2 cellular contexts compared by ENCODE assay signal in genomic region chr10:69269761-69270160, GRCh38.
TF ChIP-seq lines count a peak whose summit lies in the region.

No MANE protein-coding gene starts in this region.

TF ChIP-seq in HepG2, 621 proteins besides CTCF, POLR2A, EP300 and RAD21:
- TF ChIP-seq ZBTB26 (CRISPR knock-in tag; IDR thresholded peaks at IDR 0.05; ENCODE audit: borderline replicate concordance) (no peak), CEBPB (IDR thresholded peaks at IDR 0.05; ENCODE audit: borderline replicate concordance, low read depth, low read length) (peak; percentile 77), THYN1 (CRISPR knock-in tag; IDR thresholded peaks at IDR 0.05; ENCODE audit: borderline replicate concordance, low read depth) (no peak), ATF7 (IDR thresholded peaks at IDR 0.05) (peak; percentile 29; the same call in 1 of the 2 replicates), ATF7 (CRISPR knock-in tag; IDR thresholded peaks at IDR 0.05) (no peak), CEBPG (CRISPR knock-in tag; IDR thresholded peaks at IDR 0.05) (peak; percentile 26; the same call in 1 of the 2 replicates), ZKSCAN5 (CRISPR knock-in tag; IDR thresholded peaks at IDR 0.05) (no peak)

TF ChIP-seq in K562, 482 proteins besides CTCF, POLR2A, EP300 and RAD21 (continues in another document):
- no peak for TF ChIP-seq ZNF318 (IDR thresholded peaks at IDR 0.05; ENCODE audit: borderline replicate concordance in 1 of 2, low read depth in 1 of 2)
- no peak for TF ChIP-seq ZFX (CRISPR knock-in tag; IDR thresholded peaks at IDR 0.05)
- no peak for TF ChIP-seq ATF1 (CRISPR knock-in tag; IDR thresholded peaks at IDR 0.05)
- TF ChIP-seq ATF1 (tag; IDR thresholded peaks at IDR 0.05): no peak
- TF ChIP-seq, protein P1, sequence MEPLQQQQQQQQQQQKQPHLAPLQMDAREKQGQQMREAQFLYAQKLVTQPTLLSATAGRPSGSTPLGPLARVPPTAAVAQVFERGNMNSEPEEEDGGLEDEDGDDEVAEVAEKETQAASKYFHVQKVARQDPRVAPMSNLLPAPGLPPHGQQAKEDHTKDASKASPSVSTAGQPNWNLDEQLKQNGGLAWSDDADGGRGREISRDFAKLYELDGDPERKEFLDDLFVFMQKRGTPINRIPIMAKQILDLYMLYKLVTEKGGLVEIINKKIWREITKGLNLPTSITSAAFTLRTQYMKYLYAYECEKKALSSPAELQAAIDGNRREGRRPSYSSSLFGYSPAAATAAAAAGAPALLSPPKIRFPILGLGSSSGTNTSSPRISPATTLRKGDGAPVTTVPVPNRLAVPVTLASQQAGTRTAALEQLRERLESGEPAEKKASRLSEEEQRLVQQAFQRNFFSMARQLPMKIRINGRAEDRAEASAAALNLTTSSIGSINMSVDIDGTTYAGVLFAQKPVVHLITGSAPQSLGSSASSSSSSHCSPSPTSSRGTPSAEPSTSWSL (CRISPR knock-in tag; IDR thresholded peaks at IDR 0.05; ENCODE audit: borderline replicate concordance): no peak
- TF ChIP-seq TSC22D4 (tag; IDR thresholded peaks at IDR 0.05): no peak
- TF ChIP-seq ZBTB11 (CRISPR knock-in tag; IDR thresholded peaks at IDR 0.05): no peak
- no peak for TF ChIP-seq ZFP36 (IDR thresholded peaks at IDR 0.05; ENCODE audit: low read depth, low read length, partially characterized antibody)
- TF ChIP-seq PTTG1 (tag; IDR thresholded peaks at IDR 0.05; ENCODE audit: low read depth): 0 out of 2 replicates have a peak, but pooled peaks have one; percentile 47
- peak; percentile 62; the same call in 1 of the 2 replicates for TF ChIP-seq JUND (IDR thresholded peaks at IDR 0.05; ENCODE audit: borderline replicate concordance, low read depth, low read length)
- TF ChIP-seq JUND (tag; IDR thresholded peaks at IDR 0.05; ENCODE audit: borderline replicate concordance, low read depth, low read length): no peak
- TF ChIP-seq NCOA4 (IDR thresholded peaks at IDR 0.05; ENCODE audit: partially characterized antibody): no peak
- TF ChIP-seq HDGF (IDR thresholded peaks at IDR 0.05): no peak
- peak; percentile 92 for TF ChIP-seq CEBPG (CRISPR knock-in tag; IDR thresholded peaks at IDR 0.05)
- TF ChIP-seq CEBPG (tag; conservative IDR thresholded peaks at IDR 0.05 in 1 of 2, IDR thresholded peaks at IDR 0.05 in 1 of 2): peak; percentile 84 to 99
- TF ChIP-seq, protein P2, sequence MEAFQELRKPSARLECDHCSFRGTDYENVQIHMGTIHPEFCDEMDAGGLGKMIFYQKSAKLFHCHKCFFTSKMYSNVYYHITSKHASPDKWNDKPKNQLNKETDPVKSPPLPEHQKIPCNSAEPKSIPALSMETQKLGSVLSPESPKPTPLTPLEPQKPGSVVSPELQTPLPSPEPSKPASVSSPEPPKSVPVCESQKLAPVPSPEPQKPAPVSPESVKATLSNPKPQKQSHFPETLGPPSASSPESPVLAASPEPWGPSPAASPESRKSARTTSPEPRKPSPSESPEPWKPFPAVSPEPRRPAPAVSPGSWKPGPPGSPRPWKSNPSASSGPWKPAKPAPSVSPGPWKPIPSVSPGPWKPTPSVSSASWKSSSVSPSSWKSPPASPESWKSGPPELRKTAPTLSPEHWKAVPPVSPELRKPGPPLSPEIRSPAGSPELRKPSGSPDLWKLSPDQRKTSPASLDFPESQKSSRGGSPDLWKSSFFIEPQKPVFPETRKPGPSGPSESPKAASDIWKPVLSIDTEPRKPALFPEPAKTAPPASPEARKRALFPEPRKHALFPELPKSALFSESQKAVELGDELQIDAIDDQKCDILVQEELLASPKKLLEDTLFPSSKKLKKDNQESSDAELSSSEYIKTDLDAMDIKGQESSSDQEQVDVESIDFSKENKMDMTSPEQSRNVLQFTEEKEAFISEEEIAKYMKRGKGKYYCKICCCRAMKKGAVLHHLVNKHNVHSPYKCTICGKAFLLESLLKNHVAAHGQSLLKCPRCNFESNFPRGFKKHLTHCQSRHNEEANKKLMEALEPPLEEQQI (IDR thresholded peaks at IDR 0.05): no peak
- TF ChIP-seq, protein P3, sequence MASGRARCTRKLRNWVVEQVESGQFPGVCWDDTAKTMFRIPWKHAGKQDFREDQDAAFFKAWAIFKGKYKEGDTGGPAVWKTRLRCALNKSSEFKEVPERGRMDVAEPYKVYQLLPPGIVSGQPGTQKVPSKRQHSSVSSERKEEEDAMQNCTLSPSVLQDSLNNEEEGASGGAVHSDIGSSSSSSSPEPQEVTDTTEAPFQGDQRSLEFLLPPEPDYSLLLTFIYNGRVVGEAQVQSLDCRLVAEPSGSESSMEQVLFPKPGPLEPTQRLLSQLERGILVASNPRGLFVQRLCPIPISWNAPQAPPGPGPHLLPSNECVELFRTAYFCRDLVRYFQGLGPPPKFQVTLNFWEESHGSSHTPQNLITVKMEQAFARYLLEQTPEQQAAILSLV (tag; IDR thresholded peaks at IDR 0.05): 0 out of 2 replicates have a peak, but pooled peaks have one; percentile 35
- no peak for TF ChIP-seq MED1 (CRISPR knock-in tag; IDR thresholded peaks at IDR 0.05; ENCODE audit: borderline replicate concordance)
- TF ChIP-seq L3MBTL2 (IDR thresholded peaks at IDR 0.05): 0 out of 2 replicates have a peak, but pooled peaks have one; percentile 12
- 0 out of 2 replicates have a peak, but pooled peaks have one; percentile 40 for TF ChIP-seq JUNB (CRISPR knock-in tag; conservative IDR thresholded peaks at IDR 0.05)
- no peak for TF ChIP-seq ZNF12 (CRISPR knock-in tag; IDR thresholded peaks at IDR 0.05)
- TF ChIP-seq SMAD4 (CRISPR knock-in tag; conservative IDR thresholded peaks at IDR 0.05): no peak
- TF ChIP-seq MCM3 (IDR thresholded peaks at IDR 0.05): no peak
